18 cellular contexts compared by ENCODE assay signal in genomic region chr3:17983106-17983505, GRCh38.
"Had no signal": no experiment of that assay in that cellular context is flagged by ENCODE, and none has a peak within 500 bp of the region (broad histone marks: within the 10 kb centered on the region; RNA-seq: fewer than 3 reads in every experiment).

No MANE protein-coding gene starts in this region.

- H3K27ac ChIP-seq: foreskin keratinocyte, thyroid gland, uterus had no signal

- H3K36me3 ChIP-seq: thyroid gland, uterus had no signal

- H3K36me3 Mint-ChIP-seq: natural killer cell treated with Interleukin-12 subunit alpha and Interleukin-12 subunit beta and Interleukin-15 and Interleukin-18, amount 100 ng/mL, for 72 hours; stimulated activated effector memory CD8-positive, alpha-beta T cell treated with anti-CD3 and anti-CD28 coated beads, Interleukin-12 subunit alpha, Interleukin-12 subunit beta, amount 100 ng/mL, for 72 hours had no signal

- H3K27ac Mint-ChIP-seq: activated CD8-positive, alpha-beta T cell treated with anti-CD3 and anti-CD28 coated beads for 36 hours; effector memory CD8-positive, alpha-beta T cell; natural killer cell treated with Interleukin-12 subunit alpha and Interleukin-12 subunit beta and Interleukin-15 and Interleukin-18, amount 100 ng/mL, for 72 hours; stimulated activated effector memory CD8-positive, alpha-beta T cell treated with anti-CD3 and anti-CD28 coated beads, Interleukin-12 subunit alpha, Interleukin-12 subunit beta, amount 100 ng/mL, for 72 hours; WTC11 had no signal

- DNase-seq: activated CD4-positive, alpha-beta T cell treated with anti-CD3 and anti-CD28 coated beads for 48 hours; activated CD8-positive, alpha-beta T cell treated with anti-CD3 and anti-CD28 coated beads for 36 hours; activated effector memory CD4-positive, alpha-beta T cell treated with Interleukin-2 at 50 U/mL for 16 hours; activated naive CD4-positive, alpha-beta T cell treated with anti-CD3 and anti-CD28 coated beads, Interleukin-2, amount 50 U/mL, for 16 hours; activated T-cell treated with anti-CD3 and anti-CD28 coated beads, Interleukin-2, amount 50 U/mL, for 4 hours; dermis blood vessel endothelial cell; effector memory CD8-positive, alpha-beta T cell; foreskin keratinocyte; glutamatergic neuron; mesendoderm; posterior cingulate gyrus; retina; stimulated activated CD4-positive, alpha-beta T cell treated with anti-CD3 and anti-CD28 coated beads, Interleukin-12 subunit alpha, Interleukin-12 subunit beta, amount 100 ng/mL, for 4 hours; thyroid gland; uterus had no signal

- H3K27me3 ChIP-seq: thyroid gland, uterus had no signal

- H3K4me1 Mint-ChIP-seq: stimulated activated effector memory CD8-positive, alpha-beta T cell treated with anti-CD3 and anti-CD28 coated beads, Interleukin-12 subunit alpha, Interleukin-12 subunit beta, amount 100 ng/mL, for 72 hours had no signal

- H3K4me3 ChIP-seq: thyroid gland, uterus had no signal

- H3K4me1 ChIP-seq: thyroid gland, uterus had no signal

- ATAC-seq: activated CD8-positive, alpha-beta T cell treated with anti-CD3 and anti-CD28 coated beads for 36 hours; activated T-cell treated with anti-CD3 and anti-CD28 coated beads, Interleukin-2, amount 50 U/mL, for 4 hours; effector memory CD8-positive, alpha-beta T cell; foreskin keratinocyte; natural killer cell treated with Interleukin-12 subunit alpha and Interleukin-12 subunit beta and Interleukin-15 and Interleukin-18, amount 100 ng/mL, for 72 hours; stimulated activated effector memory CD8-positive, alpha-beta T cell treated with anti-CD3 and anti-CD28 coated beads, Interleukin-12 subunit alpha, Interleukin-12 subunit beta, amount 100 ng/mL, for 72 hours; WTC11 had no signal

- H3K9me3 ChIP-seq: thyroid gland, uterus had no signal

- H3K4me3 Mint-ChIP-seq: activated CD8-positive, alpha-beta T cell treated with anti-CD3 and anti-CD28 coated beads for 36 hours; activated T-cell treated with anti-CD3 and anti-CD28 coated beads, Interleukin-2, amount 50 U/mL, for 4 hours; effector memory CD8-positive, alpha-beta T cell; natural killer cell treated with Interleukin-12 subunit alpha and Interleukin-12 subunit beta and Interleukin-15 and Interleukin-18, amount 100 ng/mL, for 72 hours; stimulated activated effector memory CD8-positive, alpha-beta T cell treated with anti-CD3 and anti-CD28 coated beads, Interleukin-12 subunit alpha, Interleukin-12 subunit beta, amount 100 ng/mL, for 72 hours; WTC11 had no signal
